1 cellular context compared by ENCODE assay signal in the genomic region with DNA sequence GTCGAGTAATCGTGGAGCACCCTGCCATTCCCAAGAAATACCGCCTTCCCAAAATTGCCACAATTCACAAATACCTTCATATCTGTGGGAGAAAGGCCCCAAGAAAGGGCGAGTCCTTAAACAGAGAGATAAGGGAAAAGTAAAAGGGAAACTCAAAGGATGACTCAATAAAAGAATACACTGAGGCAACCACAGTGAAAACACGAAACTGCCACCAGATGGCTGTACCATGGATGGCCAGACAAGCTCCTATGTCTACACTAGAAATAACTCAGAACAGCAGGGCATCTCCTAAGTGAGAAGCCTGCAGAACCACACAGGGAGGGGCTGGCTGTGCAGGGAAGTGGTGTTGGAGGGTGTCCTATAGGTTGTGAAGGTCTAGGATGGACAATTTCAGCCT.
TF ChIP-seq lines count a peak whose summit lies in the region.

No MANE protein-coding gene starts in this region.

TF ChIP-seq in GM12878, 131 proteins besides CTCF, POLR2A, EP300 and RAD21 (continued from another document and continues in another):
- TF ChIP-seq SKIL (IDR thresholded peaks at IDR 0.05; ENCODE audit: low read depth, poor library complexity, severe bottlenecking) (peak; percentile 60), ZNF592 (IDR thresholded peaks at IDR 0.05) (no peak), SMC3 (IDR thresholded peaks at IDR 0.05; ENCODE audit: borderline replicate concordance, low read length) (peak; percentile 31; the same call in 1 of the 2 replicates), IRF4 (IDR thresholded peaks at IDR 0.05; ENCODE audit: low read depth, low read length) (peak; percentile 79), ZNF384 (IDR thresholded peaks at IDR 0.05; ENCODE audit: borderline replicate concordance, low read depth, low read length) (no peak), JUNB (IDR thresholded peaks at IDR 0.05) (peak; percentile 84), MAX (IDR thresholded peaks at IDR 0.05; ENCODE audit: low read depth, low read length) (no peak), POLR2AphosphoS2 (IDR thresholded peaks at IDR 0.05; ENCODE audit: low read depth, low read length) (no peak), BMI1 (IDR thresholded peaks at IDR 0.05; ENCODE audit: borderline replicate concordance) (no peak), EED (IDR thresholded peaks at IDR 0.05; ENCODE audit: low read depth) (peak; percentile 74), TCF12 (IDR thresholded peaks at IDR 0.05; ENCODE audit: low read depth, low read length) (peak; percentile 81), YBX1 (IDR thresholded peaks at IDR 0.05) (no peak), IKZF1 (conservative IDR thresholded peaks at IDR 0.05) (0 out of 2 replicates have a peak, but pooled peaks have one; percentile 26), SMAD5 (IDR thresholded peaks at IDR 0.05; ENCODE audit: low read depth) (no peak), CHD4 (IDR thresholded peaks at IDR 0.05) (no peak), FOXM1 (IDR thresholded peaks at IDR 0.05; ENCODE audit: low read depth, low read length) (no peak; the same call in 1 of the 2 replicates), JUND (IDR thresholded peaks at IDR 0.05; ENCODE audit: low read depth, low read length) (peak; percentile 28; the same call in 1 of the 2 replicates), TCF3 (IDR thresholded peaks at IDR 0.05; ENCODE audit: borderline replicate concordance, insufficient read depth, low read depth, low read length) (peak; percentile 29; the same call in 1 of the 2 replicates), NKRF (conservative IDR thresholded peaks at IDR 0.05) (no peak), TAF1 (IDR thresholded peaks at IDR 0.05; ENCODE audit: borderline replicate concordance, low read depth, low read length) (no peak), RUNX3 (IDR thresholded peaks at IDR 0.05; ENCODE audit: low read length) (peak; percentile 91), FOS (IDR thresholded peaks at IDR 0.05; ENCODE audit: borderline replicate concordance, extremely low read depth, insufficient read length) (no peak), YY1 (IDR thresholded peaks at IDR 0.05; ENCODE audit: low read depth, low read length) (peak; percentile 48; the same call in 1 of the 2 replicates), ESRRA (IDR thresholded peaks at IDR 0.05; ENCODE audit: low read length) (no peak), EGR1 (IDR thresholded peaks at IDR 0.05; ENCODE audit: borderline replicate concordance in 1 of 2, low read depth in 2 of 2, low read length in 2 of 2) (no peak), MEF2A (IDR thresholded peaks at IDR 0.05; ENCODE audit: insufficient read depth, low read depth, low read length) (peak; percentile 71; the same call in 1 of the 2 replicates), MTA2 (IDR thresholded peaks at IDR 0.05; ENCODE audit: low read depth) (no peak), CREB1 (IDR thresholded peaks at IDR 0.05; ENCODE audit: low read depth) (no peak), BHLHE40 (IDR thresholded peaks at IDR 0.05; ENCODE audit: borderline replicate concordance in 1 of 2, low read depth in 2 of 2, low read length in 1 of 2) (0 out of 4 replicates have a peak, but pooled peaks of 1 of the 2 experiments have one; percentile 10), GABPA (IDR thresholded peaks at IDR 0.05; ENCODE audit: low read depth) (no peak), IKZF2 (IDR thresholded peaks at IDR 0.05) (peak; percentile 60 to 73), NFXL1 (IDR thresholded peaks at IDR 0.05; ENCODE audit: borderline replicate concordance) (no peak), MXI1 (IDR thresholded peaks at IDR 0.05; ENCODE audit: low read depth, low read length) (no peak), NFIC (IDR thresholded peaks at IDR 0.05; ENCODE audit: low read depth, low read length) (peak; percentile 80), CREM (IDR thresholded peaks at IDR 0.05; ENCODE audit: low read depth) (peak; percentile 57; the same call in 1 of the 2 replicates), CBX5 (IDR thresholded peaks at IDR 0.05; ENCODE audit: low read depth) (0 out of 2 replicates have a peak, but pooled peaks have one; percentile 37)
- TF ChIP-seq, protein P1, sequence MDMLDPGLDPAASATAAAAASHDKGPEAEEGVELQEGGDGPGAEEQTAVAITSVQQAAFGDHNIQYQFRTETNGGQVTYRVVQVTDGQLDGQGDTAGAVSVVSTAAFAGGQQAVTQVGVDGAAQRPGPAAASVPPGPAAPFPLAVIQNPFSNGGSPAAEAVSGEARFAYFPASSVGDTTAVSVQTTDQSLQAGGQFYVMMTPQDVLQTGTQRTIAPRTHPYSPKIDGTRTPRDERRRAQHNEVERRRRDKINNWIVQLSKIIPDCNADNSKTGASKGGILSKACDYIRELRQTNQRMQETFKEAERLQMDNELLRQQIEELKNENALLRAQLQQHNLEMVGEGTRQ (IDR thresholded peaks at IDR 0.05; ENCODE audit: borderline replicate concordance, low read depth, low read length), result no peak
- TF ChIP-seq, protein P2, sequence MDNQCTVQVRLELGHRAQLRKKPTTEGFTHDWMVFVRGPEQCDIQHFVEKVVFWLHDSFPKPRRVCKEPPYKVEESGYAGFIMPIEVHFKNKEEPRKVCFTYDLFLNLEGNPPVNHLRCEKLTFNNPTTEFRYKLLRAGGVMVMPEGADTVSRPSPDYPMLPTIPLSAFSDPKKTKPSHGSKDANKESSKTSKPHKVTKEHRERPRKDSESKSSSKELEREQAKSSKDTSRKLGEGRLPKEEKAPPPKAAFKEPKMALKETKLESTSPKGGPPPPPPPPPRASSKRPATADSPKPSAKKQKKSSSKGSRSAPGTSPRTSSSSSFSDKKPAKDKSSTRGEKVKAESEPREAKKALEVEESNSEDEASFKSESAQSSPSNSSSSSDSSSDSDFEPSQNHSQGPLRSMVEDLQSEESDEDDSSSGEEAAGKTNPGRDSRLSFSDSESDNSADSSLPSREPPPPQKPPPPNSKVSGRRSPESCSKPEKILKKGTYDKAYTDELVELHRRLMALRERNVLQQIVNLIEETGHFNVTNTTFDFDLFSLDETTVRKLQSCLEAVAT (IDR thresholded peaks at IDR 0.05), result no peak
- TF ChIP-seq, protein P3, sequence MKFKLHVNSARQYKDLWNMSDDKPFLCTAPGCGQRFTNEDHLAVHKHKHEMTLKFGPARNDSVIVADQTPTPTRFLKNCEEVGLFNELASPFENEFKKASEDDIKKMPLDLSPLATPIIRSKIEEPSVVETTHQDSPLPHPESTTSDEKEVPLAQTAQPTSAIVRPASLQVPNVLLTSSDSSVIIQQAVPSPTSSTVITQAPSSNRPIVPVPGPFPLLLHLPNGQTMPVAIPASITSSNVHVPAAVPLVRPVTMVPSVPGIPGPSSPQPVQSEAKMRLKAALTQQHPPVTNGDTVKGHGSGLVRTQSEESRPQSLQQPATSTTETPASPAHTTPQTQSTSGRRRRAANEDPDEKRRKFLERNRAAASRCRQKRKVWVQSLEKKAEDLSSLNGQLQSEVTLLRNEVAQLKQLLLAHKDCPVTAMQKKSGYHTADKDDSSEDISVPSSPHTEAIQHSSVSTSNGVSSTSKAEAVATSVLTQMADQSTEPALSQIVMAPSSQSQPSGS (IDR thresholded peaks at IDR 0.05; ENCODE audit: low read length), result peak; percentile 70
- TF ChIP-seq, protein P4, sequence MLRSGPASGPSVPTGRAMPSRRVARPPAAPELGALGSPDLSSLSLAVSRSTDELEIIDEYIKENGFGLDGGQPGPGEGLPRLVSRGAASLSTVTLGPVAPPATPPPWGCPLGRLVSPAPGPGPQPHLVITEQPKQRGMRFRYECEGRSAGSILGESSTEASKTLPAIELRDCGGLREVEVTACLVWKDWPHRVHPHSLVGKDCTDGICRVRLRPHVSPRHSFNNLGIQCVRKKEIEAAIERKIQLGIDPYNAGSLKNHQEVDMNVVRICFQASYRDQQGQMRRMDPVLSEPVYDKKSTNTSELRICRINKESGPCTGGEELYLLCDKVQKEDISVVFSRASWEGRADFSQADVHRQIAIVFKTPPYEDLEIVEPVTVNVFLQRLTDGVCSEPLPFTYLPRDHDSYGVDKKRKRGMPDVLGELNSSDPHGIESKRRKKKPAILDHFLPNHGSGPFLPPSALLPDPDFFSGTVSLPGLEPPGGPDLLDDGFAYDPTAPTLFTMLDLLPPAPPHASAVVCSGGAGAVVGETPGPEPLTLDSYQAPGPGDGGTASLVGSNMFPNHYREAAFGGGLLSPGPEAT (IDR thresholded peaks at IDR 0.05; ENCODE audit: low read depth), result no peak
- TF ChIP-seq, protein P5, sequence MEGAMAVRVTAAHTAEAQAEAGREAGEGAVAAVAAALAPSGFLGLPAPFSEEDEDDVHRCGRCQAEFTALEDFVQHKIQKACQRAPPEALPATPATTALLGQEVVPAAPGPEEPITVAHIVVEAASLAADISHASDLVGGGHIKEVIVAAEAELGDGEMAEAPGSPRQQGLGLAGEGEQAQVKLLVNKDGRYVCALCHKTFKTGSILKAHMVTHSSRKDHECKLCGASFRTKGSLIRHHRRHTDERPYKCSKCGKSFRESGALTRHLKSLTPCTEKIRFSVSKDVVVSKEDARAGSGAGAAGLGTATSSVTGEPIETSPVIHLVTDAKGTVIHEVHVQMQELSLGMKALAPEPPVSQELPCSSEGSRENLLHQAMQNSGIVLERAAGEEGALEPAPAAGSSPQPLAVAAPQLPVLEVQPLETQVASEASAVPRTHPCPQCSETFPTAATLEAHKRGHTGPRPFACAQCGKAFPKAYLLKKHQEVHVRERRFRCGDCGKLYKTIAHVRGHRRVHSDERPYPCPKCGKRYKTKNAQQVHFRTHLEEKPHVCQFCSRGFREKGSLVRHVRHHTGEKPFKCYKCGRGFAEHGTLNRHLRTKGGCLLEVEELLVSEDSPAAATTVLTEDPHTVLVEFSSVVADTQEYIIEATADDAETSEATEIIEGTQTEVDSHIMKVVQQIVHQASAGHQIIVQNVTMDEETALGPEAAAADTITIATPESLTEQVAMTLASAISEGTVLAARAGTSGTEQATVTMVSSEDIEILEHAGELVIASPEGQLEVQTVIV (IDR thresholded peaks at IDR 0.05; ENCODE audit: borderline replicate concordance, partially characterized antibody), result no peak
